14 cellular contexts compared by ENCODE assay signal in the genomic region with DNA sequence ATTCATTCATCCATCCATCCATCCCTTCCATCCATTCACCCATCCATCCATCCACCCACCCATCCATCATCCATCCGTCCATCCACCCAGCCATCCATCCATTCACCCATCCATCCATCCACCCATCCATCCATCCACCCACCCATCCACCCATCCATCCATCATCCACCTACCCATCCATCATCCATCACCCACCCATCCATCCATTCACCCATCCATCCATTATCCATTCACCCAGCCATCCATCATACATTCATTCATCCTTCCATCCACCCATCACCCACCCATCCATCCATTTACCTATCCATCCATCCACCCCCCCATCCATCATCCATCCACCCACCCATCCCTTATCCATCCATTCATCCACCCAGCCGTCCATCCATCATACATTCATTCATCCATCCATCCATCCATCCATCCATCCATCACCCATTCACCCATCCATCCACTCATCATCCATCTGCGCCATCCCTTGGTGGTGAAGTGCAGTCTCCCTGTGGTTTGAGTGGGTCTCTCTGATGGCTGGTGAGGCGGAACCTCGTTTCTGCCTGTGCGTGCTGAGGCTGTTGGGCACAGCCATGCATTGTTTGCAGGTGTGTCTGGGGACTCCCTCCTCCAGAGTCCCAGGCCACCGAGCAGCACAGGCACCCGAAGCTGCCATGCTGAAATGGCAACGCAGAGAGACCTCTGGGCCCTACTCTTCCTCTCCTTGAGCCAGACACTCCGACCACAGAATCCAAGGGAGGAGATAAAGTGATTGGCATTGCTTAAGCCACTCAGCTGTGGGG. TPM values are rescaled to one million over a fixed set of nuclear protein-coding genes. Genes with fewer than 3 reads are reported as not detected.
DNase-seq lines count a peak whose midpoint lies in the region; ATAC-seq and TF ChIP-seq lines count a peak whose summit lies in the region.
"Had no signal": no experiment of that assay in that cellular context is flagged by ENCODE, and none has a peak within 500 bp of the region (broad histone marks: within the 10 kb centered on the region; RNA-seq: fewer than 3 reads in every experiment).

No MANE protein-coding gene starts in this region.

- H3K9me2 ChIP-seq in OCI-LY7 (ENCODE audit: insufficient read depth, low read length): no peaks in the 10 kb centered on the region

- intact Hi-C loops in OCI-LY7 (cut with micrococcal nuclease; ENCODE audit: unreplicated experiment): no loop called here

- no peak overlapping the region for H3K4me2 ChIP-seq in OCI-LY7 (ENCODE audit: low read length)
- H3K4me2 ChIP-seq: GM23338 had no signal

- no peak for DNase-seq in OCI-LY7 (ENCODE audit: low spot score)
- DNase-seq in effector CD4-positive, alpha-beta T cell: peak; percentile 1
- DNase-seq in GDM1 (lab: John Stamatoyannopoulos, UW): no peak
- no peak for DNase-seq in pons (ENCODE audit: low spot score)
- DNase-seq in superior temporal gyrus (ENCODE audit: extremely low spot score): no peak
- DNase-seq: COR-L47, DMS79 treated with DMSO at 0.1 percent for 48 hours, EL, H7, HFFc6 had no signal

- H3K27ac ChIP-seq in HEK293 (ENCODE audit: extremely low read depth, low read depth, low read length) (no peak overlapping the region), OCI-LY7 (ENCODE audit: low read depth, low read length, poor library complexity, severe bottlenecking) (no peak overlapping the region)

- H3K4me1 ChIP-seq in HEK293 (ENCODE audit: control insufficient read depth, insufficient read depth, low read length): peaks cover 14% of the 10 kb centered on the region
- no peaks in the 10 kb centered on the region for H3K4me1 ChIP-seq in OCI-LY7 (ENCODE audit: insufficient read depth, low read length, poor library complexity, severe bottlenecking)

- BruUV-seq in OCI-LY7 (replicated peaks; lab: Mats Ljungman, UMichigan): TSS peak; percentile 64

- H3K4me3 ChIP-seq in HEK293 (ENCODE audit: low read depth, low read length) (no peak overlapping the region), OCI-LY7 (ENCODE audit: low read depth, low read length, poor library complexity, severe bottlenecking) (no peak overlapping the region)
- H3K4me3 ChIP-seq: GM23338 had no signal

- CTCF ChIA-PET in HEK293 (lab: Yijun Ruan, JAX): no interaction called here
- CTCF ChIA-PET in OCI-LY7 (lab: Charles Lee; ENCODE audit: unreplicated experiment): no interaction called here

- no peak for ATAC-seq in HG02981 (IDR thresholded peaks at IDR 0.05; ENCODE audit: unreplicated experiment)
- ATAC-seq: CD8-positive, alpha-beta T cell; GM23338 had no signal

- H3K9me3 ChIP-seq in HEK293 (ENCODE audit: control insufficient read depth, insufficient read depth, low read depth, low read length): no peaks in the 10 kb centered on the region
- 0 out of 2 replicates have a peak, but pooled peaks cover 4% of the 10 kb centered on the region for H3K9me3 ChIP-seq in OCI-LY7 (ENCODE audit: low read length)

- no peaks in the 10 kb centered on the region for H3K79me2 ChIP-seq in OCI-LY7 (ENCODE audit: insufficient read depth, low read depth, low read length)

- TF ChIP-seq CTCF in HEK293 (tag by site-specific recombination; IDR thresholded peaks at IDR 0.05) (no peak), OCI-LY7 (conservative IDR thresholded peaks at IDR 0.05; ENCODE audit: low read length) (no peak)

- H2AFZ ChIP-seq in OCI-LY7 (ENCODE audit: low read length): no peak overlapping the region
- H2AFZ ChIP-seq: GM23338 had no signal

- H4K20me1 ChIP-seq in OCI-LY7 (ENCODE audit: insufficient read depth, low read length): no peaks in the 10 kb centered on the region

- POLR2A ChIA-PET in HEK293 (lab: Yijun Ruan, JAX): no interaction called here
- POLR2A ChIA-PET in OCI-LY7 (lab: Charles Lee): no interaction called here

- no peaks in the 10 kb centered on the region for H3K36me3 ChIP-seq in HEK293 (ENCODE audit: control insufficient read depth in 2 of 2, insufficient read depth in 1 of 2, low read length in 2 of 2)
- no peaks in the 10 kb centered on the region for H3K36me3 ChIP-seq in OCI-LY7 (ENCODE audit: insufficient read depth, low read length)

TF ChIP-seq in HEK293, 187 proteins besides CTCF, POLR2A, EP300 and RAD21 (continues in another document):
- TF ChIP-seq ZNF157 (tag by site-specific recombination; IDR thresholded peaks at IDR 0.05): no peak
- no peak for TF ChIP-seq ZNF362 (tag by site-specific recombination; IDR thresholded peaks at IDR 0.05)
- no peak for TF ChIP-seq ZNF112 (tag by site-specific recombination; IDR thresholded peaks at IDR 0.05)
- TF ChIP-seq ZNF529 (tag by site-specific recombination; IDR thresholded peaks at IDR 0.05; ENCODE audit: insufficient replicate concordance): no peak
- TF ChIP-seq ZNF18 (tag by site-specific recombination; IDR thresholded peaks at IDR 0.05): no peak
- TF ChIP-seq YY1 (tag by site-specific recombination; IDR thresholded peaks at IDR 0.05): no peak
- no peak for TF ChIP-seq GLIS1 (tag by site-specific recombination; IDR thresholded peaks at IDR 0.05)
- TF ChIP-seq ZNF558 (tag by site-specific recombination; IDR thresholded peaks at IDR 0.05): no peak
- TF ChIP-seq ZNF645 (tag by site-specific recombination; IDR thresholded peaks at IDR 0.05): no peak
- TF ChIP-seq ZNF670 (tag by site-specific recombination; IDR thresholded peaks at IDR 0.05; ENCODE audit: low read depth): no peak
- TF ChIP-seq RBAK (tag by site-specific recombination; IDR thresholded peaks at IDR 0.05): no peak
- no peak for TF ChIP-seq TSHZ1 (tag by site-specific recombination; IDR thresholded peaks at IDR 0.05; ENCODE audit: borderline replicate concordance)
- no peak for TF ChIP-seq ZNF391 (tag by site-specific recombination; IDR thresholded peaks at IDR 0.05; ENCODE audit: borderline replicate concordance, low read depth)
- no peak for TF ChIP-seq ZEB2 (tag by site-specific recombination; IDR thresholded peaks at IDR 0.05)
- TF ChIP-seq ZNF221 (tag by site-specific recombination; IDR thresholded peaks at IDR 0.05; ENCODE audit: borderline replicate concordance): no peak
- no peak for TF ChIP-seq ZNF560 (tag by site-specific recombination; IDR thresholded peaks at IDR 0.05; ENCODE audit: borderline replicate concordance)
- TF ChIP-seq ZNF555 (tag by site-specific recombination; conservative IDR thresholded peaks at IDR 0.05): no peak
- no peak for TF ChIP-seq ZNF114 (tag by site-specific recombination; IDR thresholded peaks at IDR 0.05)

RNA-seq across cellular contexts. Expression of gene NOC4L, which starts 22.7 kb away (rescaled TPM):
- total RNA-seq in OCI-LY7 (2014; rRNA removed; shearing (Covaris generic)): 25.0 and 31.0 TPM in 2 replicates
- 43.7 and 47.6 TPM in 2 replicates for total RNA-seq in OCI-LY7 (2022)

RNA-seq across cellular contexts. Expression of gene DDX51, which starts 22.9 kb away (rescaled TPM):
- total RNA-seq in OCI-LY7 (2014; rRNA removed; shearing (Covaris generic)): 46.2 and 47.1 TPM in 2 replicates
- total RNA-seq in OCI-LY7 (2022): 63.1 and 63.5 TPM in 2 replicates
